In genomic region chr11:61866958-61867343, GRCh38 we compare ENCODE assay signal across 16 cellular contexts. TPM values are rescaled to one million over a fixed set of nuclear protein-coding genes. Genes with fewer than 3 reads are reported as not detected.
A peak's percentile ranks its signal among the peaks of the same experiment; 100 is the strongest.
DNase-seq lines count a peak whose midpoint lies in the region; ATAC-seq and TF ChIP-seq lines count a peak whose summit lies in the region.
"Had no signal": no experiment of that assay in that cellular context is flagged by ENCODE, and none has a peak within 500 bp of the region (broad histone marks: within the 10 kb centered on the region; RNA-seq: fewer than 3 reads in every experiment).

No MANE protein-coding gene starts in this region.

- no peaks in the 10 kb centered on the region for H3K36me3 ChIP-seq in mammary epithelial cell (ENCODE audit: insufficient read depth, low read length)
- peaks cover 0 to 54% (median 0%) of the 10 kb centered on the region in 3 donors for H3K36me3 ChIP-seq in tibial nerve

- TF ChIP-seq EP300 in tibial nerve (IDR thresholded peaks at IDR 0.05), result no peak

- H3K4me1 ChIP-seq in mammary epithelial cell (ENCODE audit: insufficient read depth, low read length) (peaks cover 11% of the 10 kb centered on the region), tibial nerve (peaks cover 0 to 38% (median 10%) of the 10 kb centered on the region in 4 donors)

- H3K36me3 Mint-ChIP-seq in MCF 10A (ENCODE audit: insufficient read depth, unreplicated experiment) (peaks cover 10% of the 10 kb centered on the region), chondrocyte (ENCODE audit: low read depth) (peaks cover 10% of the 10 kb centered on the region), neural crest cell (ENCODE audit: low read depth) (peaks cover 13% of the 10 kb centered on the region)
- peaks cover 34 to 44% of the 10 kb centered on the region in 2 donors for H3K36me3 Mint-ChIP-seq in stimulated activated naive B cell treated with anti-CD40 and anti-IgM and Interleukin-4, amounts not matched to agents 10 μg/mL and 1 μg/mL and 100 μg/mL, for 72 hours
- H3K36me3 Mint-ChIP-seq: CD4-positive, CD25-positive, alpha-beta regulatory T cell had no signal

- intact Hi-C loops in mammary epithelial cell (cut with micrococcal nuclease), result no loop called here
- intact Hi-C loops in MCF 10A (cut with micrococcal nuclease), result no loop called here

- no peaks in the 10 kb centered on the region for H4K20me1 ChIP-seq in mammary epithelial cell (ENCODE audit: insufficient read depth, low read length)

- dilution Hi-C loops in mammary epithelial cell (cut with HindIII; ENCODE audit: low sequenced_read_pairs), result no loop called here

- H3K27ac Mint-ChIP-seq in MCF 10A (ENCODE audit: low read depth, unreplicated experiment) (no peak overlapping the region), chondrocyte (ENCODE audit: unreplicated experiment) (peak overlapping the region; percentile 12), neural crest cell (ENCODE audit: unreplicated experiment) (peak overlapping the region; percentile 12)
- H3K27ac Mint-ChIP-seq in stimulated activated naive B cell treated with anti-CD40 and anti-IgM and Interleukin-4, amounts not matched to agents 10 μg/mL and 1 μg/mL and 100 μg/mL, for 72 hours, result peak overlapping the region; percentile 20
- H3K27ac Mint-ChIP-seq: CD4-positive, CD25-positive, alpha-beta regulatory T cell had no signal

- H3K4me3 Mint-ChIP-seq in MCF 10A (ENCODE audit: unreplicated experiment) (no peak overlapping the region), chondrocyte (ENCODE audit: unreplicated experiment) (no peak overlapping the region), neural crest cell (peak overlapping the region; percentile 61)
- H3K4me3 Mint-ChIP-seq in stimulated activated naive B cell treated with anti-CD40 and anti-IgM and Interleukin-4, amounts not matched to agents 10 μg/mL and 1 μg/mL and 100 μg/mL, for 72 hours, result no peak overlapping the region
- H3K4me3 Mint-ChIP-seq: CD4-positive, CD25-positive, alpha-beta regulatory T cell had no signal

- no peak overlapping the region for H2AFZ ChIP-seq in mammary epithelial cell (ENCODE audit: low read depth, low read length)
- H2AFZ ChIP-seq: GM23248 had no signal

- CTCF ChIA-PET in mammary epithelial cell (lab: Charles Lee; ENCODE audit: low non-redundant PET), result no interaction called here
- CTCF ChIA-PET in MCF 10A (lab: Yijun Ruan, JAX), result interaction anchor here (0.6 to 1.4 kb wide), 5 partner anchors 30 to 215 kb away, joined by 3 to 6 read pairs (median 3); no protein-coding TSS in a partner anchor

- H3K4me1 Mint-ChIP-seq in MCF 10A (ENCODE audit: insufficient read depth, unreplicated experiment) (peaks cover 9% of the 10 kb centered on the region), chondrocyte (ENCODE audit: low read depth) (peaks cover 23% of the 10 kb centered on the region), neural crest cell (peaks cover 27% of the 10 kb centered on the region)
- peaks cover 13 to 18% of the 10 kb centered on the region in 2 donors for H3K4me1 Mint-ChIP-seq in stimulated activated naive B cell treated with anti-CD40 and anti-IgM and Interleukin-4, amounts not matched to agents 10 μg/mL and 1 μg/mL and 100 μg/mL, for 72 hours

- TSS peak; percentile 79 for BruUV-seq in mammary epithelial cell (replicated peaks; lab: Mats Ljungman, UMichigan)
- no TSS peak for BruUV-seq in MCF 10A (replicated peaks; lab: Mats Ljungman, UMichigan)

- no peak for DNase-seq in mammary epithelial cell
- no peak for DNase-seq in MCF 10A (ENCODE audit: unreplicated experiment)
- DNase-seq in chondrocyte (ENCODE audit: low spot score), result no peak
- no peak for DNase-seq in neural crest cell (ENCODE audit: low read depth, low spot score)
- DNase-seq in stimulated activated naive B cell treated with anti-CD40 and anti-IgM and Interleukin-4, amounts not matched to agents 10 μg/mL and 1 μg/mL and 100 μg/mL, for 72 hours, result no peak
- DNase-seq in activated CD4-positive, alpha-beta T cell treated with anti-CD3 and anti-CD28 coated beads for 1 hour, result no peak
- DNase-seq in NCI-H82 (lab: John Stamatoyannopoulos, UW), result no peak
- no peak for DNase-seq in tibial nerve (ENCODE audit: low spot score in 2 of 2)
- DNase-seq: AML-193; Calu3; CD4-positive, CD25-positive, alpha-beta regulatory T cell; DMS 273 treated with DMSO at 0.1 percent for 48 hours; GM23248; H7 had no signal

- H3K27ac ChIP-seq in mammary epithelial cell (ENCODE audit: insufficient read depth, low read depth, low read length) (no peak overlapping the region), tibial nerve (peak overlapping the region in 1 of 4 donors; percentile 52)
- H3K27ac ChIP-seq: 22Rv1; BLaER1 treated with 17β-estradiol and CSF1 and Interleukin-3, amounts not matched to agents 10 nM and 100 nM; GM23248 had no signal

- H3K4me2 ChIP-seq in mammary epithelial cell (ENCODE audit: insufficient read depth, low read depth, low read length), result no peak overlapping the region
- H3K4me2 ChIP-seq: BLaER1 treated with 17β-estradiol and CSF1 and Interleukin-3, amounts not matched to agents 10 nM and 100 nM had no signal

- in situ Hi-C loops in mammary epithelial cell (cut with MboI; ENCODE audit: low sequenced_read_pairs in 2 of 2), result no loop called here

- no peak for TF ChIP-seq CTCF in mammary epithelial cell (conservative IDR thresholded peaks at IDR 0.05 in 1 of 2, IDR thresholded peaks at IDR 0.05 in 1 of 2; ENCODE audit: extremely low read depth in 1 of 2, insufficient read depth in 1 of 2, low read depth in 1 of 2, low read length in 2 of 2)
- no peak for TF ChIP-seq CTCF in MCF 10A (IDR thresholded peaks at IDR 0.05; ENCODE audit: unreplicated experiment)
- TF ChIP-seq CTCF in chondrocyte (IDR thresholded peaks at IDR 0.05), result no peak
- TF ChIP-seq CTCF in neural crest cell (conservative IDR thresholded peaks at IDR 0.05), result no peak
- no peak for TF ChIP-seq CTCF in tibial nerve (IDR thresholded peaks at IDR 0.05)

- no peak overlapping the region for H3K9ac ChIP-seq in mammary epithelial cell (ENCODE audit: insufficient read depth, low read length)
- H3K9ac ChIP-seq: GM23248 had no signal

- H3K9me3 Mint-ChIP-seq in MCF 10A (ENCODE audit: unreplicated experiment), result no peaks in the 10 kb centered on the region
- H3K9me3 Mint-ChIP-seq in chondrocyte (ENCODE audit: low read depth), result no peaks in the 10 kb centered on the region
- H3K9me3 Mint-ChIP-seq in neural crest cell, result no peaks in the 10 kb centered on the region
- H3K9me3 Mint-ChIP-seq in stimulated activated naive B cell treated with anti-CD40 and anti-IgM and Interleukin-4, amounts not matched to agents 10 μg/mL and 1 μg/mL and 100 μg/mL, for 72 hours, result no peaks in the 10 kb centered on the region

- POLR2A ChIA-PET in MCF 10A (lab: Yijun Ruan, JAX), result interaction anchor here (0.7 kb wide), 1 partner anchor 46 kb away, joined by 3 read pairs; no protein-coding TSS in a partner anchor

- H3K27me3 ChIP-seq in mammary epithelial cell (ENCODE audit: insufficient read depth, low read length) (no peaks in the 10 kb centered on the region), tibial nerve (no peaks in the 10 kb centered on the region)
- H3K27me3 ChIP-seq: BLaER1 treated with 17β-estradiol and CSF1 and Interleukin-3, amounts not matched to agents 10 nM and 100 nM had no signal

- no peak overlapping the region for H3K4me3 ChIP-seq in mammary epithelial cell (replicated peaks in 1 of 3; ENCODE audit: insufficient read depth in 1 of 3, low read depth in 2 of 3, low read length in 3 of 3)
- H3K4me3 ChIP-seq in tibial nerve, result no peak overlapping the region
- H3K4me3 ChIP-seq: BLaER1 treated with 17β-estradiol and CSF1 and Interleukin-3, amounts not matched to agents 10 nM and 100 nM; GM23248 had no signal

- H3K27me3 Mint-ChIP-seq in MCF 10A (ENCODE audit: insufficient read depth, unreplicated experiment), result no peaks in the 10 kb centered on the region
- no peaks in the 10 kb centered on the region for H3K27me3 Mint-ChIP-seq in chondrocyte (ENCODE audit: low read depth)
- peaks cover 28% of the 10 kb centered on the region for H3K27me3 Mint-ChIP-seq in neural crest cell (ENCODE audit: low read depth)
- H3K27me3 Mint-ChIP-seq in stimulated activated naive B cell treated with anti-CD40 and anti-IgM and Interleukin-4, amounts not matched to agents 10 μg/mL and 1 μg/mL and 100 μg/mL, for 72 hours, result no peaks in the 10 kb centered on the region

- WGBS in mammary epithelial cell (ENCODE audit: low coverage, missing lambda C conversion rate), result 79% methylated on average over 4 of the region's 6 CpGs
- WGBS in tibial nerve, 2 donors, result 78 to 91% methylated on average over 6 of the region's 6 CpGs

- H3K79me2 ChIP-seq in mammary epithelial cell (ENCODE audit: insufficient read depth, low read length), result no peaks in the 10 kb centered on the region

- H3K9me3 ChIP-seq in mammary epithelial cell (replicated peaks; ENCODE audit: insufficient read depth, low read length) (no peaks in the 10 kb centered on the region), tibial nerve (no peaks in the 10 kb centered on the region)
- H3K9me3 ChIP-seq: BLaER1 treated with 17β-estradiol and CSF1 and Interleukin-3, amounts not matched to agents 10 nM and 100 nM had no signal

- TF ChIP-seq POLR2A in tibial nerve (IDR thresholded peaks at IDR 0.05), result no peak

- ATAC-seq in stimulated activated naive B cell treated with anti-CD40 and anti-IgM and Interleukin-4, amounts not matched to agents 10 μg/mL and 1 μg/mL and 100 μg/mL, for 72 hours (replicated peaks), result no peak

RNA-seq across cellular contexts. Expression of gene FADS3, which starts 24.4 kb away (rescaled TPM):
- total RNA-seq in mammary epithelial cell (100 to 1,000 TPM; 149 to 429 TPM), MCF 10A (2022) (145 and 184 TPM in 2 replicates), chondrocyte (206 to 263 TPM (median 255 TPM) in 3 replicates), neural crest cell (13.6 and 17.0 TPM in 2 replicates), tibial nerve (100 to 1,000 TPM; 135 to 327 (median 205) TPM)
- polyA plus RNA-seq in mammary epithelial cell, result 128 TPM
- 183 TPM for polyA minus RNA-seq in mammary epithelial cell

RNA-seq across cellular contexts. Expression of gene FADS2, which starts 38.9 kb away (rescaled TPM):
- 100 to 1,000 TPM in 1 of 2 donors, 10 to 100 TPM in 1; 70.7 to 222 TPM for total RNA-seq in mammary epithelial cell
- 314 TPM for polyA plus RNA-seq in mammary epithelial cell
- polyA minus RNA-seq in mammary epithelial cell, result 502 TPM
- 7.5 and 20.6 TPM in 2 replicates for total RNA-seq in MCF 10A (2022)
- total RNA-seq in chondrocyte, result 202 to 315 TPM (median 297 TPM) in 3 replicates
- total RNA-seq in neural crest cell, result 939 and 976 TPM in 2 replicates
- 10 to 100 TPM; 17.4 to 59.2 (median 32.7) TPM for total RNA-seq in tibial nerve

RNA-seq across cellular contexts. Expression of gene FADS1, which starts 50.1 kb away (rescaled TPM):
- total RNA-seq in mammary epithelial cell, result 10 to 100 TPM; 32.9 to 38.8 TPM
- polyA plus RNA-seq in mammary epithelial cell, result 56.1 TPM
- 31.0 TPM for polyA minus RNA-seq in mammary epithelial cell
- total RNA-seq in MCF 10A (2022), result 24.2 and 27.5 TPM in 2 replicates
- 72.6 to 95.5 TPM (median 74.6 TPM) in 3 replicates for total RNA-seq in chondrocyte
- 245 and 248 TPM in 2 replicates for total RNA-seq in neural crest cell
- total RNA-seq in tibial nerve, result 10 to 100 TPM; 33.7 to 61.6 (median 47.0) TPM

RNA-seq across cellular contexts. Expression of gene RAB3IL1, which starts 50.4 kb away (rescaled TPM):
- 1 to 10 TPM; 1.4 to 2.3 TPM for total RNA-seq in mammary epithelial cell
- polyA plus RNA-seq in mammary epithelial cell, result 1.00 TPM
- 0.57 TPM for polyA minus RNA-seq in mammary epithelial cell
- total RNA-seq in MCF 10A (2022), result 2.3 and 4.5 TPM in 2 replicates
- total RNA-seq in chondrocyte, result 9.7 to 24.7 TPM (median 24.1 TPM) in 3 replicates
- total RNA-seq in neural crest cell, result 1.0 and 3.4 TPM in 2 replicates
- total RNA-seq in tibial nerve, result 100 to 1,000 TPM in 1 of 4 donors, 10 to 100 TPM in 3; 58.8 to 127 (median 71.1) TPM
- total RNA-seq: CD4-positive, CD25-positive, alpha-beta regulatory T cell had no signal
- polyA plus RNA-seq: CD4-positive, CD25-positive, alpha-beta regulatory T cell had no signal
